In genomic region chr17:21280081-21280518, GRCh38 we compare ENCODE assay signal across 8 cellular contexts. TPM values are rescaled to one million over a fixed set of nuclear protein-coding genes. Genes with fewer than 3 reads are reported as not detected.
DNase-seq lines count a peak whose midpoint lies in the region; ATAC-seq, FAIRE-seq and TF ChIP-seq lines count a peak whose summit lies in the region.

No MANE protein-coding gene starts in this region.

- H3K4me3 ChIP-seq in breast epithelium: no peak overlapping the region
- H3K4me3 ChIP-seq in kidney epithelial cell (ENCODE audit: low read depth, low read length): no peak overlapping the region

- intact Hi-C loops in breast epithelium (cut with DNase I; ENCODE audit: low total_unique reads): no loop called here

- TF ChIP-seq POLR2A in GM12892 (IDR thresholded peaks at IDR 0.05; ENCODE audit: low read depth, low read length) (no peak), breast epithelium (IDR thresholded peaks at IDR 0.05) (no peak)

- H3K4me1 ChIP-seq in breast epithelium: peaks cover 5 to 9% of the 10 kb centered on the region in 2 donors

- DNase-seq in GM12892 (ENCODE audit: insufficient read length) (peak; percentile 82), NCI-H345 treated with DMSO at 0.1 percent for 48 hours (lab: John Stamatoyannopoulos, UW; ENCODE audit: unreplicated experiment) (peak; percentile 29), breast epithelium (ENCODE audit: low spot score in 2 of 2) (peak; percentile 69 to 89), kidney epithelial cell (ENCODE audit: low read depth) (no peak)
- peak; percentile 82 to 90 (median 86) for DNase-seq in activated CD4-positive, CD25-positive, alpha-beta regulatory T cell (lab: John Stamatoyannopoulos, UW)
- peak; percentile 95 for DNase-seq in stimulated activated CD4-positive, alpha-beta T cell treated with anti-CD3 and anti-CD28 coated beads, Interleukin-2, amount 100 ng/mL, for 48 hours

- peak; percentile 96 for FAIRE-seq in GM12892 (lab: Jason Lieb, UNC)

- ATAC-seq in HG02943 (IDR thresholded peaks at IDR 0.05; ENCODE audit: low read depth, unreplicated experiment) (peak; percentile 38), HG02588 (IDR thresholded peaks at IDR 0.05; ENCODE audit: unreplicated experiment) (no peak)

- peak overlapping the region; percentile 2 to 81 for H3K27ac ChIP-seq in breast epithelium

- H3K27me3 ChIP-seq in breast epithelium: no peaks in the 10 kb centered on the region
- H3K27me3 ChIP-seq in kidney epithelial cell (ENCODE audit: control insufficient read depth, insufficient read depth, low read length): no peaks in the 10 kb centered on the region

- TF ChIP-seq CTCF in breast epithelium (IDR thresholded peaks at IDR 0.05) (peak; percentile 65 to 91 (median 91)), kidney epithelial cell (IDR thresholded peaks at IDR 0.05; ENCODE audit: insufficient read depth, low read length, poor library complexity, severe bottlenecking) (peak; percentile 100)

- no peaks in the 10 kb centered on the region for H3K9me3 ChIP-seq in breast epithelium

- no peaks in the 10 kb centered on the region for H3K36me3 ChIP-seq in breast epithelium
- H3K36me3 ChIP-seq in kidney epithelial cell (ENCODE audit: control insufficient read depth, insufficient read depth, low read length): no peaks in the 10 kb centered on the region

RNA-seq across cellular contexts. Expression of gene MAP2K3, which starts 4.4 kb away (rescaled TPM):
- polyA plus RNA-seq in GM12892 (2012; ENCODE audit: missing spikeins): 16.7 TPM
- total RNA-seq in breast epithelium: 10 to 100 TPM; 16.0 to 26.9 (median 22.0) TPM
- 29.2 and 39.2 TPM in 2 replicates for total RNA-seq in kidney epithelial cell

RNA-seq across cellular contexts. Expression of gene NATD1, which starts 26.9 kb away (rescaled TPM):
- polyA plus RNA-seq in GM12892 (2012; ENCODE audit: missing spikeins): 0.32 TPM
- 10 to 100 TPM in 1 of 3 donors, 1 to 10 TPM in 2; 8.2 to 11.8 (median 8.6) TPM for total RNA-seq in breast epithelium
- 15.2 and 16.8 TPM in 2 replicates for total RNA-seq in kidney epithelial cell
